8 cellular contexts compared by ENCODE assay signal in the genomic region with DNA sequence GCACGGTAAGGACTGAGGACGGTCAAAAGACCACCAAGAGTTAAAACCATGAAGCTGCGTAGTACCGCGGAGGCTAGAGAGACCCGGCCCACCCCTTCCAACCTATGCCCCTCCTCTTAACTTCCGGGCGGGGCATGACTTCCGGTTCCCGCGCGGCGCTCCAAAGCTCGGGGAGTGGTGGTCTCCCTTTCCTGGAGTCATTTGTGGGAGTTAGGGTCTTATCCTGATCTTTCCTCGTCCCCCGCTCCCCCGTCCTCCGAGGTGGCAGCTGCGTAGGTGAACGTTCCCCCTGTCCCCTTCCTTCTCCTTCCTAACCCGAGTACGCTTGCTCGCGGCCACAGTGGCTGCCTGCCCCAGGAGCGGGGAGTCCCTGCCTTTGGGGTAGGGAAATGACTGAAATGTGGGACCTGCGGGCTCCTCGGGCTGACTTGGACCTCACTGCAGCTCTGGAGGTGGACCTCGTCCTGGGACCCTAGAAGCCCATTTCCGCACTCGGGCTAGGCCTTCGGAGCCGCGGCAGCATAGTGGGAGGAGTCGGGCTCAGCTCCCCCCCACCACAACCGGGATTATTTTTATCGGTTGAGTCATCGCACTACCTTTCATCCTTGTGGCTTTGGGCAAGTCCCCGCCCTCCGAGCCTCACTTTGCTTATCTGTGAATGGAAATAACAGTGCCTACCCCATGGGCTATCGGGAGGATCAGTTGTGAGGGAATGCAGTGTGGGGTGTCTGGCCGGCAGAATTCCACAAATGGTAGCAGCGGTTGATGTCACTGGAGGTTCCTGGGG. TPM values are rescaled to one million over a fixed set of nuclear protein-coding genes. Genes with fewer than 3 reads are reported as not detected.
DNase-seq lines count a peak whose midpoint lies in the region; ATAC-seq and TF ChIP-seq lines count a peak whose summit lies in the region.

No MANE protein-coding gene starts in this region.

- H3K27ac ChIP-seq in RWPE2 (ENCODE audit: poor library complexity, severe bottlenecking): peak overlapping the region; percentile 83

- no peak for TF ChIP-seq CTCF in RWPE2 (IDR thresholded peaks at IDR 0.05; ENCODE audit: poor library complexity, severe bottlenecking)
- no peak for TF ChIP-seq CTCF in fibroblast of pulmonary artery (IDR thresholded peaks at IDR 0.05; ENCODE audit: low read length, missing control alignments)
- no peak for TF ChIP-seq CTCF in nephron (IDR thresholded peaks at IDR 0.05; ENCODE audit: unreplicated experiment in 3 of 3)

- peak; percentile 90 for ATAC-seq in RWPE2 (ENCODE audit: low read depth)

- no peaks in the 10 kb centered on the region for H3K9me3 ChIP-seq in RWPE2 (ENCODE audit: severe bottlenecking)

- peaks cover 2% of the 10 kb centered on the region for H3K36me3 ChIP-seq in H7 (replicated peaks; ENCODE audit: control insufficient read depth, insufficient read depth, low read length)
- no peaks in the 10 kb centered on the region for H3K36me3 ChIP-seq in RWPE2 (ENCODE audit: low read depth)

- H3K4me1 Mint-ChIP-seq in nephron: peaks cover 29% of the 10 kb centered on the region

- H3K27ac Mint-ChIP-seq in nephron: peak overlapping the region; percentile 58 to 93 (median 87)

- no peaks in the 10 kb centered on the region for H3K36me3 Mint-ChIP-seq in nephron (ENCODE audit: low read depth)

- no peaks in the 10 kb centered on the region for H3K4me1 ChIP-seq in RWPE2 (ENCODE audit: insufficient read depth, poor library complexity, severe bottlenecking)

- H3K4me3 ChIP-seq in H7 (ENCODE audit: insufficient read depth, low read depth, low read length) (peak overlapping the region; percentile 99), RWPE2 (ENCODE audit: severe bottlenecking) (peak overlapping the region; percentile 57), fibroblast of pulmonary artery (replicated peaks; ENCODE audit: low read depth, low read length) (peak overlapping the region; percentile 99)

- DNase-seq in ELF-1 (ENCODE audit: low read depth, low spot score): peak; percentile 94
- peak; percentile 91 for DNase-seq in H7
- peak; percentile 94 for DNase-seq in M059J (ENCODE audit: low read depth)
- peak; percentile 85 for DNase-seq in RWPE2 (ENCODE audit: low spot score)
- DNase-seq in activated T-helper 9 cell treated with anti-CD3 and anti-CD28 coated beads, Interleukin-2, amount 50 U/mL, for 16 hours (ENCODE audit: low read depth): peak; percentile 81
- DNase-seq in fibroblast of pulmonary artery (ENCODE audit: low read depth): peak; percentile 91
- peak; percentile 92 for DNase-seq in stimulated activated naive CD4-positive, alpha-beta T cell treated with Interleukin-2 at 50 U/mL for 16 hours (lab: John Stamatoyannopoulos, UW)

- H3K9me3 Mint-ChIP-seq in nephron: no peaks in the 10 kb centered on the region

- H3K27me3 Mint-ChIP-seq in nephron (ENCODE audit: low read depth): no peaks in the 10 kb centered on the region

- H3K4me3 Mint-ChIP-seq in nephron: peak overlapping the region; percentile 89 to 96 (median 93)

- H3K27me3 ChIP-seq in H7 (ENCODE audit: control insufficient read depth, insufficient read depth, low read length) (no peaks in the 10 kb centered on the region), RWPE2 (ENCODE audit: insufficient read depth, poor library complexity, severe bottlenecking) (no peaks in the 10 kb centered on the region)

RNA-seq across cellular contexts. Expression of a gene that starts 24.1 kb away (rescaled TPM):
- total RNA-seq in H7 (2014; rRNA removed; shearing (Covaris generic)): not detected in 2 replicates
- not detected in 2 replicates for total RNA-seq in M059J (2014; rRNA removed; shearing (Covaris generic))

RNA-seq across cellular contexts. Expression of a gene that starts 26.9 kb away (rescaled TPM):
- 448 and 499 TPM in 2 replicates for total RNA-seq in H7 (2014; rRNA removed; shearing (Covaris generic))
- 550 and 578 TPM in 2 replicates for total RNA-seq in M059J (2014; rRNA removed; shearing (Covaris generic))

RNA-seq across cellular contexts. Expression of a gene that starts 48.7 kb away (rescaled TPM):
- not detected in 2 replicates for total RNA-seq in H7 (2014; rRNA removed; shearing (Covaris generic))
- total RNA-seq in M059J (2014; rRNA removed; shearing (Covaris generic)): not detected in 2 replicates

Comparison
In these comparisons a context has a peak if more than half of its experiments do, and no peak if none do; other contexts are left out.
1. Peak in every context shown above with its lines: DNase-seq, ATAC-seq, H3K4me3 ChIP-seq and H3K27ac ChIP-seq.